In genomic region chr4:44679060-44679459, GRCh38 we compare ENCODE assay signal across 1 cellular context.
TF ChIP-seq lines count a peak whose summit lies in the region.

No MANE protein-coding gene starts in this region.

TF ChIP-seq in GM23338, 12 proteins besides CTCF, POLR2A, EP300 and RAD21 (continued from another document):
- TF ChIP-seq ZNF462 (CRISPR knock-in tag; IDR thresholded peaks at IDR 0.05) (no peak), JUNB (IDR thresholded peaks at IDR 0.05; ENCODE audit: unreplicated experiment) (no peak), ETS1 (IDR thresholded peaks at IDR 0.05) (no peak), REST (IDR thresholded peaks at IDR 0.05; ENCODE audit: unreplicated experiment) (no peak), POLR2AphosphoS5 (IDR thresholded peaks at IDR 0.05; ENCODE audit: low read depth) (no peak)
